In genomic region chr10:119207713-119208552, GRCh38 we compare ENCODE assay signal across 8 cellular contexts. TPM values are rescaled to one million over a fixed set of nuclear protein-coding genes. Genes with fewer than 3 reads are reported as not detected.
DNase-seq lines count a peak whose midpoint lies in the region; ATAC-seq and TF ChIP-seq lines count a peak whose summit lies in the region.

No MANE protein-coding gene starts in this region.

- peak overlapping the region; percentile 78 for H3K4me3 ChIP-seq in CD8-positive, alpha-beta memory T cell (ENCODE audit: low read length)
- H3K4me3 ChIP-seq in MM.1S (ENCODE audit: low read length) = peak overlapping the region; percentile 81
- peak overlapping the region; percentile 95 for H3K4me3 ChIP-seq in effector memory CD4-positive, alpha-beta T cell (ENCODE audit: insufficient read depth, low read depth, low read length, poor library complexity, severe bottlenecking)

- peak overlapping the region; percentile 80 to 97 (median 91) for H3K27ac Mint-ChIP-seq in CD8-positive, alpha-beta memory T cell

- H3K36me3 Mint-ChIP-seq in CD8-positive, alpha-beta memory T cell = peaks cover 0 to 6% (median 0%) of the 10 kb centered on the region in 3 donors

- H3K4me3 Mint-ChIP-seq in CD8-positive, alpha-beta memory T cell = peak overlapping the region; percentile 87 to 99 (median 94)

- peak overlapping the region; percentile 46 for H3K27ac ChIP-seq in CD8-positive, alpha-beta memory T cell (ENCODE audit: low read depth, low read length)
- H3K27ac ChIP-seq in MM.1S (ENCODE audit: low read length) = peak overlapping the region; percentile 7; the same call in 1 of the 2 replicates
- peak overlapping the region; percentile 77 for H3K27ac ChIP-seq in effector memory CD4-positive, alpha-beta T cell (ENCODE audit: insufficient read depth, low read length, poor library complexity, severe bottlenecking)

- H3K36me3 ChIP-seq in CD8-positive, alpha-beta memory T cell (ENCODE audit: insufficient read depth, low read length) = no peaks in the 10 kb centered on the region
- no peaks in the 10 kb centered on the region for H3K36me3 ChIP-seq in MM.1S (replicated peaks; ENCODE audit: insufficient read depth, low read length)
- H3K36me3 ChIP-seq in effector memory CD4-positive, alpha-beta T cell (ENCODE audit: control insufficient read depth, insufficient read depth, low read length) = no peaks in the 10 kb centered on the region

- H3K9me3 ChIP-seq in CD8-positive, alpha-beta memory T cell (ENCODE audit: low read length) = no peaks in the 10 kb centered on the region
- no peaks in the 10 kb centered on the region for H3K9me3 ChIP-seq in MM.1S (replicated peaks; ENCODE audit: insufficient read depth, low read length)
- H3K9me3 ChIP-seq in effector memory CD4-positive, alpha-beta T cell (ENCODE audit: control insufficient read depth, low read length) = no peaks in the 10 kb centered on the region

- no peaks in the 10 kb centered on the region for H3K9me2 ChIP-seq in MM.1S (replicated peaks; ENCODE audit: insufficient read depth, low read length)

- no peaks in the 10 kb centered on the region for H4K20me1 ChIP-seq in MM.1S (ENCODE audit: insufficient read depth, low read length)

- peak overlapping the region; percentile 85 for H2AFZ ChIP-seq in MM.1S (ENCODE audit: low read length)

- peaks cover 0 to 2% of the 10 kb centered on the region in 2 donors for H3K27me3 Mint-ChIP-seq in CD8-positive, alpha-beta memory T cell

- peak overlapping the region; percentile 98 for H3K4me2 ChIP-seq in MM.1S (ENCODE audit: low read depth, low read length)

- peaks cover 40% of the 10 kb centered on the region for H3K4me1 ChIP-seq in CD8-positive, alpha-beta memory T cell (ENCODE audit: insufficient read depth, low read length)
- H3K4me1 ChIP-seq in MM.1S (ENCODE audit: low read length) = peaks cover 40% of the 10 kb centered on the region
- H3K4me1 ChIP-seq in effector memory CD4-positive, alpha-beta T cell (ENCODE audit: control insufficient read depth, insufficient read depth, low read length, poor library complexity, severe bottlenecking) = peaks cover 23% of the 10 kb centered on the region

- peak; percentile 2 for ATAC-seq in GM21723 (IDR thresholded peaks at IDR 0.05; ENCODE audit: unreplicated experiment)

- H3F3A ChIP-seq in MM.1S (ENCODE audit: insufficient read depth, low read length) = peaks cover 25% of the 10 kb centered on the region

- H3K27me3 ChIP-seq in CD8-positive, alpha-beta memory T cell (ENCODE audit: insufficient read depth, low read length, poor library complexity, severe bottlenecking) = no peaks in the 10 kb centered on the region
- no peaks in the 10 kb centered on the region for H3K27me3 ChIP-seq in MM.1S (replicated peaks; ENCODE audit: insufficient read depth, low read length)
- no peaks in the 10 kb centered on the region for H3K27me3 ChIP-seq in effector memory CD4-positive, alpha-beta T cell (replicated peaks; ENCODE audit: control insufficient read depth, insufficient read depth, low read length, poor library complexity, severe bottlenecking)

- H3K9ac ChIP-seq in MM.1S (ENCODE audit: low read length) = peak overlapping the region; percentile 36; the same call in 1 of the 2 replicates

- CTCF ChIA-PET in CD8-positive, alpha-beta memory T cell (lab: Charles Lee) = interaction anchor here (0.6 to 8.6 kb wide), 33 partner anchors 10 to 384 kb away, joined by 3 to 112 read pairs (median 5); partner anchors contain the start of genes EIF3A, RGS10 and SFXN4

- 0 out of 2 replicates have a peak, but pooled peaks cover 6% of the 10 kb centered on the region for H3K79me2 ChIP-seq in MM.1S (ENCODE audit: low read length)

- no peaks in the 10 kb centered on the region for H3K9me3 Mint-ChIP-seq in CD8-positive, alpha-beta memory T cell

- POLR2A ChIA-PET in CD8-positive, alpha-beta memory T cell (lab: Charles Lee) = interaction anchor here (0.6 to 2.3 kb wide), 10 partner anchors 43 to 665 kb away, joined by 3 to 18 read pairs (median 4); partner anchors contain the start of genes MCMBP and SFXN4

- DNase-seq in CD8-positive, alpha-beta memory T cell = peak in 3 of 5 donors; percentile 10 to 56 (median 12)
- peak; percentile 39 for DNase-seq in MM.1S
- DNase-seq in activated CD4-positive, alpha-beta T cell treated with anti-CD3 and anti-CD28 coated beads, Interleukin-2, amount 50 U/mL, for 4 hours = peak; percentile 14 to 38
- peak in 1 of 3 donors; percentile 17 for DNase-seq in effector memory CD4-positive, alpha-beta T cell
- peak; percentile 62 to 69 for DNase-seq in lung microvascular endothelial cell (ENCODE audit: low read depth in 2 of 2)
- peak; percentile 57 for DNase-seq in stimulated activated CD8-positive, alpha-beta memory T cell treated with anti-CD3 and anti-CD28 coated beads, Interleukin-4, amount 100 ng/mL, for 48 hours
- DNase-seq in COR-L47 (lab: John Stamatoyannopoulos, UW) = no peak

- peaks cover 45 to 55% (median 52%) of the 10 kb centered on the region in 3 donors for H3K4me1 Mint-ChIP-seq in CD8-positive, alpha-beta memory T cell

- TF ChIP-seq CTCF in MM.1S (IDR thresholded peaks at IDR 0.05; ENCODE audit: low read length) = no peak

RNA-seq across cellular contexts. Expression of gene GRK5, which starts 0.6 kb away (rescaled TPM):
- total RNA-seq in CD8-positive, alpha-beta memory T cell = 10 to 100 TPM; 13.6 to 13.8 TPM
- 7.7 TPM for polyA plus RNA-seq in CD8-positive, alpha-beta memory T cell
- total RNA-seq in lung microvascular endothelial cell = 27.2 and 33.7 TPM in 2 replicates

RNA-seq across cellular contexts. Expression of gene PRDX3, which starts 29.3 kb away (rescaled TPM):
- 100 to 1,000 TPM; 203 to 207 TPM for total RNA-seq in CD8-positive, alpha-beta memory T cell
- polyA plus RNA-seq in CD8-positive, alpha-beta memory T cell = 83.3 TPM
- 162 and 171 TPM in 2 replicates for total RNA-seq in lung microvascular endothelial cell

RNA-seq across cellular contexts. Expression of gene SFXN4, which starts 42.4 kb away (rescaled TPM):
- total RNA-seq in CD8-positive, alpha-beta memory T cell = 10 to 100 TPM; 48.2 to 52.3 TPM
- 18.6 TPM for polyA plus RNA-seq in CD8-positive, alpha-beta memory T cell
- total RNA-seq in lung microvascular endothelial cell = 9.2 and 10.1 TPM in 2 replicates

Comparison
In these comparisons a context has a peak if more than half of its experiments do, and no peak if none do; other contexts are left out.
1. H3K27ac ChIP-seq: peak in every context shown above with its lines; median percentile 77 in effector memory CD4-positive, alpha-beta T cell; 46 in CD8-positive, alpha-beta memory T cell; 7 in MM.1S.